25 cellular contexts compared by ENCODE assay signal in the genomic region with DNA sequence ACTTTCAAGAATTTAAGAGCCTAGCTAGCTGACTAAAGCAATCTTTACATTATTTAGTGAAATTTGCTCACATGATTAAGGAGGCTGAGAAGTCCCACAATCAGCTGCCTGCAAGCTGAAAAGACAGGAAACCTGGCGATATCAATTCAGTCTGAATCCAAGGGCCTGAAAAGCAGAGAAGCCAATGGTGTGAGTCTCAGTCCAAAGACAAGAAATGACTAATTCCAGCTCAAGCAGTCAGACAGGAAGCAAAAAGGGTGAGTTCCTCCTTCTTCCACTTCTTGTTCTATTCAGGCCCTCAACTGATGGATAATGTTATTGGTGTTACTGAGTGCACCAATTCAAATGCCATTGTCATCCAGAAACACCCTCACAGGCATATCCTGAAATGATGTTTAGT.
DNase-seq lines count a peak whose midpoint lies in the region; ATAC-seq, FAIRE-seq and TF ChIP-seq lines count a peak whose summit lies in the region.
"Had no signal": no experiment of that assay in that cellular context is flagged by ENCODE, and none has a peak within 500 bp of the region (broad histone marks: within the 10 kb centered on the region; RNA-seq: fewer than 3 reads in every experiment).

No MANE protein-coding gene starts in this region.

- H3K23me2 ChIP-seq in H9 (ENCODE audit: insufficient read length, low read depth, low read length, poor library complexity, severe bottlenecking) = no peaks in the 10 kb centered on the region

- H3K4me1 ChIP-seq in trophoblast cell (ENCODE audit: control insufficient read depth in 1 of 2, insufficient read depth in 2 of 2, low read length in 2 of 2) (no peaks in the 10 kb centered on the region), H9 (ENCODE audit: insufficient read depth, low read length) (no peaks in the 10 kb centered on the region; the same call in 1 of the 2 replicates)
- H3K4me1 ChIP-seq: esophagus squamous epithelium, heart right ventricle, SJCRH30, upper lobe of right lung had no signal

- no peak overlapping the region for H3T11ph ChIP-seq in H9 (ENCODE audit: low read length)

- H3K18ac ChIP-seq in trophoblast cell (ENCODE audit: low read length) = no peak overlapping the region
- H3K18ac ChIP-seq in H9 (ENCODE audit: insufficient read length, low read depth, low read length) = no peak overlapping the region

- H3K79me1 ChIP-seq in trophoblast cell (ENCODE audit: low read length) = no peaks in the 10 kb centered on the region
- no peaks in the 10 kb centered on the region for H3K79me1 ChIP-seq in H9 (ENCODE audit: insufficient read depth, low read depth, low read length, poor library complexity, severe bottlenecking)

- H3K27ac ChIP-seq in epithelial cell of prostate = peak overlapping the region; percentile 90
- H3K27ac ChIP-seq in trophoblast cell (ENCODE audit: low read depth, low read length) = no peak overlapping the region
- H3K27ac ChIP-seq in H9 (ENCODE audit: insufficient read length, low read depth, low read length) = no peak overlapping the region
- H3K27ac ChIP-seq: esophagus squamous epithelium, heart right ventricle, PC-9, SJCRH30, upper lobe of right lung, VCaP had no signal

- no peaks in the 10 kb centered on the region for H3K36me3 ChIP-seq in trophoblast cell (ENCODE audit: control insufficient read depth in 1 of 2, insufficient read depth in 2 of 2, low read length in 2 of 2)
- H3K36me3 ChIP-seq: esophagus squamous epithelium, heart right ventricle, SJCRH30, upper lobe of right lung had no signal

- DNase-seq in GDM1 (lab: John Stamatoyannopoulos, UW) = peak; percentile 56
- DNase-seq in RKO (ENCODE audit: low spot score) = peak; percentile 64
- DNase-seq in epithelial cell of prostate (ENCODE audit: low read depth, low spot score) = peak; percentile 33
- peak; percentile 75 for DNase-seq in pulmonary artery endothelial cell (ENCODE audit: low read depth, low spot score)
- no peak for DNase-seq in D721Med (ENCODE audit: insufficient read length, low spot score)
- DNase-seq in trophoblast cell = no peak
- DNase-seq in H9 = no peak
- DNase-seq: activated CD4-positive, alpha-beta T cell treated with anti-CD3 and anti-CD28 coated beads, Interleukin-2, amount 50 U/mL, for 1 hour; activated CD8-positive, alpha-beta memory T cell treated with anti-CD3 and anti-CD28 coated beads, Interleukin-2, amount 50 U/mL, for 48 hours; activated naive CD8-positive, alpha-beta T cell treated with anti-CD3 and anti-CD28 coated beads, Interleukin-2, amount 50 U/mL, for 24 hours; caudate nucleus; DMS79 treated with DMSO at 0.1 percent for 48 hours; esophagus squamous epithelium; heart right ventricle; NCI-H2171 treated with DMSO at 0.1 percent for 48 hours; NCI-H774; PC-9; SJCRH30; upper lobe of right lung had no signal

- H3K9ac ChIP-seq in trophoblast cell (ENCODE audit: low read length) = no peak overlapping the region
- no peak overlapping the region for H3K9ac ChIP-seq in H9 (ENCODE audit: extremely low read depth, insufficient read length, low read length)

- peaks cover 11 to 20% of the 10 kb centered on the region in 2 experiments for H3K4me1 Mint-ChIP-seq in H9
- H3K4me1 Mint-ChIP-seq: activated naive CD8-positive, alpha-beta T cell treated with anti-CD3 and anti-CD28 coated beads, Interleukin-2, amount 50 U/mL, for 24 hours; B cell had no signal

- no peak overlapping the region for H3K14ac ChIP-seq in trophoblast cell (ENCODE audit: low read length)
- H3K14ac ChIP-seq in H9 (ENCODE audit: insufficient read depth, low read length) = no peak overlapping the region

- H4K5ac ChIP-seq in H9 (ENCODE audit: insufficient read length, low read depth, low read length) = no peak overlapping the region

- H2BK120ac ChIP-seq in trophoblast cell (ENCODE audit: insufficient read depth, low read length, poor library complexity) = no peak overlapping the region
- H2BK120ac ChIP-seq in H9 (ENCODE audit: low read depth, low read length, poor library complexity, severe bottlenecking) = no peak overlapping the region

- no peak overlapping the region for H3K27ac Mint-ChIP-seq in H9
- H3K27ac Mint-ChIP-seq: activated naive CD8-positive, alpha-beta T cell treated with anti-CD3 and anti-CD28 coated beads, Interleukin-2, amount 50 U/mL, for 24 hours; B cell had no signal

- no peak for ATAC-seq in GM18519 (IDR thresholded peaks at IDR 0.05; ENCODE audit: low FRiP score, unreplicated experiment)
- ATAC-seq: activated naive CD8-positive, alpha-beta T cell treated with anti-CD3 and anti-CD28 coated beads, Interleukin-2, amount 50 U/mL, for 24 hours; HCT116; heart right ventricle; HepG2; upper lobe of right lung had no signal

- H4K91ac ChIP-seq in trophoblast cell (ENCODE audit: low read depth, low read length) (no peak overlapping the region), H9 (ENCODE audit: insufficient read length, low read depth, low read length) (no peak overlapping the region)

- H2AK5ac ChIP-seq in trophoblast cell (ENCODE audit: low read length) (no peak overlapping the region), H9 (ENCODE audit: insufficient read length, low read length) (no peak overlapping the region)

- H4K8ac ChIP-seq in trophoblast cell (ENCODE audit: low read depth, low read length) = no peak overlapping the region
- H4K8ac ChIP-seq in H9 (replicated peaks; ENCODE audit: insufficient read length, low read depth, low read length) = no peak overlapping the region

- H3K79me2 ChIP-seq in trophoblast cell (ENCODE audit: control insufficient read depth, insufficient read depth, low read length, poor library complexity) (no peaks in the 10 kb centered on the region), H9 (ENCODE audit: insufficient read depth, low read length) (no peaks in the 10 kb centered on the region)

- no peaks in the 10 kb centered on the region for H3K9me3 Mint-ChIP-seq in H9
- H3K9me3 Mint-ChIP-seq: activated naive CD8-positive, alpha-beta T cell treated with anti-CD3 and anti-CD28 coated beads, Interleukin-2, amount 50 U/mL, for 24 hours had no signal

- no peaks in the 10 kb centered on the region for H3K27me3 Mint-ChIP-seq in H9 (ENCODE audit: low read depth)
- H3K27me3 Mint-ChIP-seq: B cell had no signal

- no peak overlapping the region for H3K4me3 ChIP-seq in trophoblast cell (ENCODE audit: low read depth, low read length)
- H3K4me3 ChIP-seq: esophagus squamous epithelium, heart right ventricle, lung, PC-9, SJCRH30, upper lobe of right lung had no signal

- H3K4me2 ChIP-seq in trophoblast cell (ENCODE audit: low read length) = no peak overlapping the region
- H3K4me2 ChIP-seq in H9 (ENCODE audit: insufficient read depth, insufficient read length, low read length) = no peak overlapping the region
- H3K4me2 ChIP-seq: PC-9 had no signal

- H2BK5ac ChIP-seq in trophoblast cell (ENCODE audit: low read depth, low read length, poor library complexity) (no peak overlapping the region), H9 (ENCODE audit: insufficient read length, low read length) (no peak overlapping the region)

- TF ChIP-seq CTCF in D721Med (IDR thresholded peaks at IDR 0.05; ENCODE audit: insufficient read depth, missing control alignments) (no peak), H9 (conservative IDR thresholded peaks at IDR 0.05) (no peak)

- H3K27me3 ChIP-seq in trophoblast cell (ENCODE audit: insufficient read depth, low read length) (no peaks in the 10 kb centered on the region), H9 (ENCODE audit: insufficient read depth, low read length) (no peaks in the 10 kb centered on the region)
- H3K27me3 ChIP-seq: esophagus squamous epithelium, heart right ventricle, SJCRH30, upper lobe of right lung had no signal

- H3K36me3 Mint-ChIP-seq in H9 (ENCODE audit: insufficient read depth in 1 of 3, low read depth in 3 of 3) = no peaks in the 10 kb centered on the region; a peak in 1 of 7 replicates

- no peak overlapping the region for H4K12ac ChIP-seq in trophoblast cell (ENCODE audit: low read depth, low read length)

- WGBS in trophoblast cell (ENCODE audit: extremely low coverage, insufficient coverage, insufficient read length) = no CpG with 5 or more reads among the region's 1 CpG
- no CpG with 5 or more reads among the region's 1 CpG for WGBS in H9 (ENCODE audit: extremely low coverage, insufficient read length, low lambda C conversion rate)

- no peak overlapping the region for H2BK12ac ChIP-seq in trophoblast cell (ENCODE audit: low read length)
- no peak overlapping the region for H2BK12ac ChIP-seq in H9 (ENCODE audit: insufficient read length, low read depth, low read length)

- H2BK15ac ChIP-seq in H9 (ENCODE audit: low read depth, low read length) = no peak overlapping the region

- FAIRE-seq in D721Med (lab: Jason Lieb, UNC) = no peak
- FAIRE-seq: HepG2 had no signal

- H2BK20ac ChIP-seq in H9 (ENCODE audit: low read depth, low read length, poor library complexity, severe bottlenecking) = no peak overlapping the region

- H3K4ac ChIP-seq in trophoblast cell (ENCODE audit: low read depth, low read length) (no peak overlapping the region), H9 (ENCODE audit: low read depth, low read length) (no peak overlapping the region)

- H2AFZ ChIP-seq in trophoblast cell (ENCODE audit: insufficient read depth, low read length, poor library complexity) (no peak overlapping the region), H9 (ENCODE audit: low read length) (no peak overlapping the region)
- H2AFZ ChIP-seq: PC-9 had no signal

- H3K23ac ChIP-seq in trophoblast cell (ENCODE audit: low read length) = no peak overlapping the region
- H3K23ac ChIP-seq in H9 (ENCODE audit: insufficient read length, low read depth, low read length) = no peak overlapping the region

- no peak overlapping the region for H3K4me3 Mint-ChIP-seq in H9
- H3K4me3 Mint-ChIP-seq: activated naive CD8-positive, alpha-beta T cell treated with anti-CD3 and anti-CD28 coated beads, Interleukin-2, amount 50 U/mL, for 24 hours; B cell had no signal

- H3K56ac ChIP-seq in H9 (ENCODE audit: insufficient read length, low read depth, low read length) = no peak overlapping the region

- no peaks in the 10 kb centered on the region for H3K9me3 ChIP-seq in trophoblast cell (ENCODE audit: insufficient read depth, low read depth, low read length)
- no peaks in the 10 kb centered on the region for H3K9me3 ChIP-seq in H9 (ENCODE audit: control insufficient read depth, low read depth, low read length)
- H3K9me3 ChIP-seq: esophagus squamous epithelium, SJCRH30, upper lobe of right lung had no signal

- H4K20me1 ChIP-seq in H9 (ENCODE audit: control insufficient read depth, insufficient read depth, insufficient read length) = no peaks in the 10 kb centered on the region

Comparison
In these comparisons a context has a peak if more than half of its experiments do, and no peak if none do; other contexts are left out.
1. DNase-seq: peak in GDM1 (single experiment), RKO (single experiment), epithelial cell of prostate (single experiment) and pulmonary artery endothelial cell (single experiment); none in D721Med (single experiment), trophoblast cell (0 of 2) and H9 (single experiment).